ENCODE assay signal across 28 cellular contexts in genomic region chr4:15167743-15168142, GRCh38.
"Had no signal": no experiment of that assay in that cellular context is flagged by ENCODE, and none has a peak within 500 bp of the region (broad histone marks: within the 10 kb centered on the region; RNA-seq: fewer than 3 reads in every experiment).

No MANE protein-coding gene starts in this region.

- DNase-seq: colonic mucosa; cortex of kidney; dermis blood vessel endothelial cell; dorsolateral prefrontal cortex; effector CD4-positive, alpha-beta T cell; effector CD8-positive, alpha-beta T cell; effector memory CD4-positive, alpha-beta T cell; effector memory CD8-positive, alpha-beta T cell; endodermal cell; erythroblast; esophagus squamous epithelium; foreskin fibroblast; foreskin keratinocyte; foreskin melanocyte; gastrocnemius medialis; glutamatergic neuron; head of caudate nucleus; heart left ventricle; heart right ventricle had no signal

- H3K27me3 ChIP-seq: colonic mucosa, esophagus muscularis mucosa, esophagus squamous epithelium, gastrocnemius medialis, gastroesophageal sphincter, heart left ventricle, heart right ventricle had no signal

- H3K4me1 ChIP-seq: colonic mucosa, esophagus muscularis mucosa, gastrocnemius medialis, gastroesophageal sphincter, heart left ventricle, heart right ventricle had no signal

- H3K27ac ChIP-seq: colonic mucosa, coronary artery, dorsolateral prefrontal cortex, epithelial cell of prostate, esophagus muscularis mucosa, esophagus squamous epithelium, foreskin keratinocyte, gastrocnemius medialis, gastroesophageal sphincter, heart left ventricle, heart right ventricle had no signal

- H3K36me3 ChIP-seq: colonic mucosa, esophagus muscularis mucosa, esophagus squamous epithelium, gastrocnemius medialis, gastroesophageal sphincter, heart left ventricle, heart right ventricle had no signal

- FAIRE-seq: colon, endometrium, endothelial cell of umbilical vein, frontal cortex had no signal

- H3K4me3 ChIP-seq: colonic mucosa, coronary artery, dorsolateral prefrontal cortex, esophagus muscularis mucosa, esophagus squamous epithelium, gastrocnemius medialis, gastroesophageal sphincter, heart left ventricle, heart right ventricle had no signal

- H3K9me3 ChIP-seq: colonic mucosa, gastrocnemius medialis had no signal

- ATAC-seq: effector memory CD8-positive, alpha-beta T cell; esophagus mucosa; foreskin keratinocyte; gastrocnemius medialis; gastroesophageal sphincter; heart left ventricle; heart right ventricle had no signal
